In genomic region chr2:133352719-133353118, GRCh38 we compare ENCODE assay signal across 21 cellular contexts.
A peak's percentile ranks its signal among the peaks of the same experiment; 100 is the strongest.
DNase-seq lines count a peak whose midpoint lies in the region; ATAC-seq and TF ChIP-seq lines count a peak whose summit lies in the region.
"Had no signal": no experiment of that assay in that cellular context is flagged by ENCODE, and none has a peak within 500 bp of the region (broad histone marks: within the 10 kb centered on the region; RNA-seq: fewer than 3 reads in every experiment).

No MANE protein-coding gene starts in this region.

- no peak for TF ChIP-seq CTCF in body of pancreas (IDR thresholded peaks at IDR 0.05)
- no peak for TF ChIP-seq CTCF in gastroesophageal sphincter (IDR thresholded peaks at IDR 0.05)
- TF ChIP-seq CTCF in testis (IDR thresholded peaks at IDR 0.05): no peak
- no peak for TF ChIP-seq CTCF in right lobe of liver (IDR thresholded peaks at IDR 0.05)

- TF ChIP-seq EP300 in gastroesophageal sphincter (IDR thresholded peaks at IDR 0.05): no peak

- H3K9me3 ChIP-seq in body of pancreas (no peaks in the 10 kb centered on the region), gastroesophageal sphincter (no peaks in the 10 kb centered on the region), testis (no peaks in the 10 kb centered on the region), right lobe of liver (no peaks in the 10 kb centered on the region)
- H3K9me3 ChIP-seq: SJSA1 had no signal

- WGBS in body of pancreas, 2 donors: 56 to 79% methylated on average over 1 of the region's 1 CpG
- 13 to 14% methylated on average over 1 of the region's 1 CpG for WGBS in gastroesophageal sphincter (ENCODE audit: low coverage in 1 of 2), 2 donors
- WGBS in testis, 2 donors: 43 to 71% methylated on average over 1 of the region's 1 CpG
- WGBS in right lobe of liver (ENCODE audit: insufficient coverage, low coverage, low lambda C conversion rate, missing lambda C conversion rate): 86% methylated on average over 1 of the region's 1 CpG

- no peak for TF ChIP-seq POLR2A in body of pancreas (IDR thresholded peaks at IDR 0.05)
- no peak for TF ChIP-seq POLR2A in gastroesophageal sphincter (IDR thresholded peaks at IDR 0.05)
- TF ChIP-seq POLR2A in testis (IDR thresholded peaks at IDR 0.05): no peak
- TF ChIP-seq POLR2A in right lobe of liver (IDR thresholded peaks at IDR 0.05): no peak

- no peak overlapping the region for H3K27ac ChIP-seq in body of pancreas
- no peak overlapping the region for H3K27ac ChIP-seq in gastroesophageal sphincter
- H3K27ac ChIP-seq in testis: peak overlapping the region in 1 of 2 donors; percentile 48
- H3K27ac ChIP-seq in right lobe of liver: no peak overlapping the region
- H3K27ac ChIP-seq: C4-2B, SJSA1 had no signal

- ATAC-seq in body of pancreas (peak; percentile 18), gastroesophageal sphincter (peak; percentile 57), right lobe of liver (no peak)

- H3K4me3 ChIP-seq in body of pancreas (no peak overlapping the region), gastroesophageal sphincter (no peak overlapping the region), testis (no peak overlapping the region), right lobe of liver (no peak overlapping the region)
- H3K4me3 ChIP-seq: SJSA1 had no signal

- DNase-seq in AG20443 (ENCODE audit: low spot score): peak; percentile 24
- peak in 1 of 4 donors; percentile 19 for DNase-seq in body of pancreas
- DNase-seq in testis: peak; percentile 76
- no peak for DNase-seq in AML-193 (lab: John Stamatoyannopoulos, UW)
- DNase-seq in right lobe of liver: no peak
- DNase-seq in stimulated activated naive CD4-positive, alpha-beta T cell (lab: John Stamatoyannopoulos, UW): no peak
- DNase-seq: Calu3; CD8-positive, alpha-beta memory T cell; DMS153; Karpas-422; MV-4-11; NCI-H1105 treated with DMSO at 0.1 percent for 48 hours; NCI-H2081; NCI-H2171; NCI-H345; NCI-H524; NCI-H774; NK-92 treated with Interleukin-12 subunit alpha and Interleukin-12 subunit beta, amount 100 ng/mL, for 24 hours had no signal

- intact Hi-C loops in body of pancreas (cut with DNase I) (no loop called here), testis (cut with DNase I; ENCODE audit: low total_unique reads) (no loop called here), right lobe of liver (cut with DNase I) (no loop called here)

- H3K4me1 ChIP-seq in body of pancreas: no peaks in the 10 kb centered on the region
- H3K4me1 ChIP-seq in gastroesophageal sphincter: no peaks in the 10 kb centered on the region
- H3K4me1 ChIP-seq in testis: peaks cover 3% of the 10 kb centered on the region
- H3K4me1 ChIP-seq in right lobe of liver: no peaks in the 10 kb centered on the region
- H3K4me1 ChIP-seq: SJSA1 had no signal

- H3K27me3 ChIP-seq in body of pancreas: no peaks in the 10 kb centered on the region
- H3K27me3 ChIP-seq in gastroesophageal sphincter: no peaks in the 10 kb centered on the region
- H3K27me3 ChIP-seq in testis: no peaks in the 10 kb centered on the region
- H3K27me3 ChIP-seq in right lobe of liver: no peaks in the 10 kb centered on the region
- H3K27me3 ChIP-seq: SJSA1 had no signal

- no peaks in the 10 kb centered on the region for H3K36me3 ChIP-seq in body of pancreas (replicated peaks in 1 of 2; ENCODE audit: insufficient read depth in 1 of 2, low read depth in 2 of 2)
- H3K36me3 ChIP-seq in gastroesophageal sphincter: no peaks in the 10 kb centered on the region
- no peaks in the 10 kb centered on the region for H3K36me3 ChIP-seq in testis (ENCODE audit: low read depth, missing control alignments)
- H3K36me3 ChIP-seq in right lobe of liver: no peaks in the 10 kb centered on the region
- H3K36me3 ChIP-seq: SJSA1 had no signal

Comparison
In these comparisons a context has a peak if more than half of its experiments do, and no peak if none do; other contexts are left out.
1. DNase-seq: peak in AG20443 (single experiment) and testis (single experiment); none in AML-193 (0 of 2), right lobe of liver (0 of 3) and stimulated activated naive CD4-positive, alpha-beta T cell (0 of 6).
2. ATAC-seq: peak in body of pancreas (single experiment) and gastroesophageal sphincter (single experiment); none in right lobe of liver (0 of 4).